8 cellular contexts compared by ENCODE assay signal in genomic region chr17:47969975-47970724, GRCh38. TPM values are rescaled to one million over a fixed set of nuclear protein-coding genes. Genes with fewer than 3 reads are reported as not detected.
DNase-seq lines count a peak whose midpoint lies in the region; ATAC-seq, FAIRE-seq and TF ChIP-seq lines count a peak whose summit lies in the region.

No MANE protein-coding gene starts in this region.

- WGBS in gastroesophageal sphincter (ENCODE audit: low coverage in 1 of 2), 2 donors: 52 to 80% methylated on average over 8 to 11 of the region's 15 CpGs
- WGBS in spleen, 5 donors: 38 to 51% (median 45%) methylated on average over 14 to 15 of the region's 15 CpGs

- H3K4me3 ChIP-seq in WERI-Rb-1 (ENCODE audit: low read depth, low read length) (peak overlapping the region; percentile 27), gastroesophageal sphincter (peak overlapping the region; percentile 20 to 92), spleen (peak overlapping the region; percentile 89 to 99 (median 94))

- DNase-seq in H54 (ENCODE audit: insufficient read length, low spot score) (no peak), WERI-Rb-1 (no peak), spleen (no peak), HuH-7.5 (ENCODE audit: low spot score) (no peak), DMS153 (lab: John Stamatoyannopoulos, UW) (no peak)
- DNase-seq in stimulated activated CD4-positive, alpha-beta T cell treated with anti-CD3 and anti-CD28 coated beads, Interleukin-4, amount 100 ng/mL, for 24 hours: no peak

- no peaks in the 10 kb centered on the region for H3K9me3 ChIP-seq in WERI-Rb-1 (ENCODE audit: severe bottlenecking)
- H3K9me3 ChIP-seq in gastroesophageal sphincter: no peaks in the 10 kb centered on the region
- no peaks in the 10 kb centered on the region for H3K9me3 ChIP-seq in spleen

- intact Hi-C loops in spleen (cut with DNase I; ENCODE audit: low total_unique reads): no loop called here

- TF ChIP-seq CTCF in WERI-Rb-1 (IDR thresholded peaks at IDR 0.05; ENCODE audit: low read depth, low read length) (no peak), gastroesophageal sphincter (IDR thresholded peaks at IDR 0.05) (no peak), spleen (IDR thresholded peaks at IDR 0.05 in 8 of 11, conservative IDR thresholded peaks at IDR 0.05 in 3 of 11) (no peak)

- TF ChIP-seq EP300 in gastroesophageal sphincter (IDR thresholded peaks at IDR 0.05): no peak

- H3K4me1 ChIP-seq in gastroesophageal sphincter: peaks cover 0 to 28% (median 9%) of the 10 kb centered on the region in 3 donors
- peaks cover 8 to 36% (median 26%) of the 10 kb centered on the region in 6 donors for H3K4me1 ChIP-seq in spleen

- TF ChIP-seq POLR2A in H54 (IDR thresholded peaks at IDR 0.05; ENCODE audit: low read depth, low read length) (0 out of 2 replicates have a peak, but pooled peaks have one; percentile 8), gastroesophageal sphincter (IDR thresholded peaks at IDR 0.05) (no peak), spleen (IDR thresholded peaks at IDR 0.05) (no peak)

- no peaks in the 10 kb centered on the region for H3K27me3 ChIP-seq in WERI-Rb-1 (ENCODE audit: insufficient read depth, low read depth, severe bottlenecking)
- no peaks in the 10 kb centered on the region for H3K27me3 ChIP-seq in gastroesophageal sphincter
- no peaks in the 10 kb centered on the region for H3K27me3 ChIP-seq in spleen (replicated peaks in 1 of 7)

- no peak for ATAC-seq in gastroesophageal sphincter
- no peak for ATAC-seq in GM19035 (IDR thresholded peaks at IDR 0.05; ENCODE audit: unreplicated experiment)

- FAIRE-seq in H54 (lab: Jason Lieb, UNC): no peak

- H3K36me3 ChIP-seq in WERI-Rb-1 (peaks cover 28% of the 10 kb centered on the region), gastroesophageal sphincter (peaks cover 0 to 20% of the 10 kb centered on the region in 2 donors), spleen (peaks cover 0 to 21% (median 20%) of the 10 kb centered on the region in 6 donors)

- H3K27ac ChIP-seq in WERI-Rb-1 (peak overlapping the region; percentile 43), gastroesophageal sphincter (peak overlapping the region in 2 of 4 donors; percentile 35 to 91), spleen (peak overlapping the region in 7 of 8 donors; percentile 36 to 94 (median 91))

RNA-seq across cellular contexts. Expression of gene CDK5RAP3, which starts 0.8 kb away (rescaled TPM):
- total RNA-seq in gastroesophageal sphincter (10 to 100 TPM; 43.8 to 98.8 (median 63.8) TPM), spleen (100 to 1,000 TPM; 216 to 380 (median 235) TPM)
- polyA plus RNA-seq in spleen: 1,000 to 10,000 TPM in 1 of 3 donors, 100 to 1,000 TPM in 2; 328 to 1,020 (median 665) TPM

RNA-seq across cellular contexts. Expression of gene PRR15L, which starts 12.5 kb away (rescaled TPM):
- 1 to 10 TPM in 1 of 4 donors, under 1 TPM in 1, not detected in 2; 0.19 to 3.5 TPM for total RNA-seq in gastroesophageal sphincter
- not detected for total RNA-seq in spleen
- under 1 TPM in 1 of 3 donors, not detected in 2; 0.16 TPM for polyA plus RNA-seq in spleen

RNA-seq across cellular contexts. Expression of gene PNPO, which starts 28.8 kb away (rescaled TPM):
- total RNA-seq in gastroesophageal sphincter (10 to 100 TPM; 20.3 to 43.9 (median 21.9) TPM), spleen (10 to 100 TPM; 23.6 to 28.9 (median 28.1) TPM)
- polyA plus RNA-seq in spleen: 10 to 100 TPM in 1 of 3 donors, 1 to 10 TPM in 2; 6.1 to 13.0 (median 8.5) TPM

Comparison
In these comparisons a context has a peak if more than half of its experiments do, and no peak if none do; other contexts are left out.
1. H3K4me3 ChIP-seq: peak in every context shown above with its lines; median percentile 94 in spleen; 56 in gastroesophageal sphincter; 27 in WERI-Rb-1.